Comparison of ENCODE assay signal across 1 cellular context in genomic region chr1:238379446-238379845, GRCh38.
A peak's percentile ranks its signal among the peaks of the same experiment; 100 is the strongest.
TF ChIP-seq lines count a peak whose summit lies in the region.

No MANE protein-coding gene starts in this region.

TF ChIP-seq in WTC11, 78 proteins besides CTCF, POLR2A, EP300 and RAD21:
- peak; percentile 61; the same call in 1 of the 2 replicates for TF ChIP-seq TEAD1 (CRISPR knock-in tag; IDR thresholded peaks at IDR 0.05)
